29 cellular contexts compared by ENCODE assay signal in genomic region chr2:73961274-73961673, GRCh38.
"Had no signal": no experiment of that assay in that cellular context is flagged by ENCODE, and none has a peak within 500 bp of the region (broad histone marks: within the 10 kb centered on the region; RNA-seq: fewer than 3 reads in every experiment).

No MANE protein-coding gene starts in this region.

- DNase-seq: naive thymus-derived CD4-positive, alpha-beta T cell; natural killer cell; occipital lobe; ovary; posterior cingulate gyrus; psoas muscle; right cardiac atrium; small intestine; stimulated activated CD4-positive, alpha-beta T cell treated with anti-CD3 and anti-CD28 coated beads, Interleukin-15, amount 100 ng/mL, for 24 hours; stimulated activated CD4-positive, alpha-beta T cell treated with anti-CD3 and anti-CD28 coated beads, Interleukin-2, amount 100 ng/mL, for 24 hours; stimulated activated CD4-positive, alpha-beta T cell treated with anti-CD3 and anti-CD28 coated beads, Interleukin-2, amount 100 ng/mL, for 48 hours; stimulated activated CD4-positive, alpha-beta T cell treated with anti-CD3 and anti-CD28 coated beads, Interleukin-4, amount 100 ng/mL, for 24 hours; stimulated activated naive CD4-positive, alpha-beta T cell; stimulated activated naive CD8-positive, alpha-beta T cell treated with anti-CD3 and anti-CD28 coated beads, Interleukin-15, amount 100 ng/mL, for 72 hours; stimulated activated naive CD8-positive, alpha-beta T cell treated with anti-CD3 and anti-CD28 coated beads, Interleukin-15, Interleukin-2, amounts not matched to agents 100 U/mL and 50 U/mL, for 24 hours; substantia nigra; thyroid gland; trophoblast cell; upper lobe of left lung had no signal

- H3K4me1 Mint-ChIP-seq: neural progenitor cell had no signal

- H3K27ac ChIP-seq: neural progenitor cell, ovary, parathyroid adenoma, psoas muscle, suprapubic skin, thoracic aorta, thyroid gland, tibial nerve, upper lobe of left lung, vagina had no signal

- H3K9me3 Mint-ChIP-seq: natural killer cell, neural progenitor cell had no signal

- H3K9me3 ChIP-seq: ovary, psoas muscle, suprapubic skin, thoracic aorta, thyroid gland, vagina had no signal

- H3K4me1 ChIP-seq: neural progenitor cell, parathyroid adenoma, psoas muscle, thyroid gland, tibial nerve, upper lobe of left lung, vagina had no signal

- H3K27me3 Mint-ChIP-seq: naive thymus-derived CD4-positive, alpha-beta T cell; progenitor cell of endocrine pancreas; stimulated activated naive CD8-positive, alpha-beta T cell treated with anti-CD3 and anti-CD28 coated beads, Interleukin-15, amount 100 ng/mL, for 72 hours had no signal

- H3K36me3 ChIP-seq: neural progenitor cell, ovary had no signal

- H3K4me3 Mint-ChIP-seq: naive thymus-derived CD4-positive, alpha-beta T cell; natural killer cell; nephron; neural progenitor cell; stimulated activated effector memory CD8-positive, alpha-beta T cell treated with anti-CD3 and anti-CD28 coated beads, Interleukin-12 subunit alpha, Interleukin-12 subunit beta, amount 100 ng/mL, for 72 hours; stimulated activated naive CD8-positive, alpha-beta T cell treated with anti-CD3 and anti-CD28 coated beads, Interleukin-15, amount 100 ng/mL, for 72 hours had no signal

- H3K4me3 ChIP-seq: neural progenitor cell, ovary, psoas muscle, suprapubic skin, thoracic aorta, thyroid gland, tibial nerve, upper lobe of left lung, vagina had no signal

- ATAC-seq: naive thymus-derived CD4-positive, alpha-beta T cell; natural killer cell; psoas muscle; right cardiac atrium; sciatic nerve; stimulated activated effector memory CD8-positive, alpha-beta T cell treated with anti-CD3 and anti-CD28 coated beads, Interleukin-12 subunit alpha, Interleukin-12 subunit beta, amount 100 ng/mL, for 72 hours; stimulated activated naive CD8-positive, alpha-beta T cell treated with anti-CD3 and anti-CD28 coated beads, Interleukin-15, amount 100 ng/mL, for 72 hours; stimulated activated naive CD8-positive, alpha-beta T cell treated with anti-CD3 and anti-CD28 coated beads, Interleukin-15, Interleukin-2, amounts not matched to agents 100 U/mL and 50 U/mL, for 24 hours had no signal

- H3K27ac Mint-ChIP-seq: natural killer cell; nephron; neural progenitor cell; progenitor cell of endocrine pancreas; stimulated activated effector memory CD8-positive, alpha-beta T cell treated with anti-CD3 and anti-CD28 coated beads, Interleukin-12 subunit alpha, Interleukin-12 subunit beta, amount 100 ng/mL, for 72 hours had no signal

- H3K27me3 ChIP-seq: neural progenitor cell, ovary, suprapubic skin, thyroid gland, tibial nerve, upper lobe of left lung, vagina had no signal
